Comparison of ENCODE assay signal across 24 cellular contexts in genomic region chr5:172584638-172585037, GRCh38. TPM values are rescaled to one million over a fixed set of nuclear protein-coding genes. Genes with fewer than 3 reads are reported as not detected.
DNase-seq lines count a peak whose midpoint lies in the region; ATAC-seq and TF ChIP-seq lines count a peak whose summit lies in the region.
"Had no signal": no experiment of that assay in that cellular context is flagged by ENCODE, and none has a peak within 500 bp of the region (broad histone marks: within the 10 kb centered on the region; RNA-seq: fewer than 3 reads in every experiment).

No MANE protein-coding gene starts in this region.

- no peaks in the 10 kb centered on the region for H3K36me3 ChIP-seq in adrenal gland (replicated peaks in 1 of 2)
- no peaks in the 10 kb centered on the region for H3K36me3 ChIP-seq in heart left ventricle
- H3K36me3 ChIP-seq in subcutaneous abdominal adipose tissue (ENCODE audit: control insufficient read depth in 5 of 5, insufficient read depth in 5 of 5, low read length in 5 of 5), result no peaks in the 10 kb centered on the region
- H3K36me3 ChIP-seq in MM.1S (replicated peaks; ENCODE audit: insufficient read depth, low read length), result no peaks in the 10 kb centered on the region

- H3K9ac ChIP-seq in subcutaneous abdominal adipose tissue (ENCODE audit: low read length in 5 of 5), result peak overlapping the region in 2 of 5 donors; percentile 26 to 68
- H3K9ac ChIP-seq in MM.1S (ENCODE audit: low read length), result no peak overlapping the region

- H3K4me3 Mint-ChIP-seq in nephron, result no peak overlapping the region
- H3K4me3 Mint-ChIP-seq: activated CD4-positive, alpha-beta T cell treated with anti-CD3 and anti-CD28 coated beads for 36 hours; brain; CD4-positive, alpha-beta T cell; T-helper 2 cell treated with Interferon-gamma antibody and Interleukin-4, amounts not matched to agents 5 μg/mL and 100 μg/mL, for 36 hours had no signal

- H3K27me3 ChIP-seq in adrenal gland (no peaks in the 10 kb centered on the region), heart left ventricle (no peaks in the 10 kb centered on the region), subcutaneous abdominal adipose tissue (ENCODE audit: control insufficient read depth in 5 of 5, insufficient read depth in 4 of 5, low read length in 5 of 5) (peaks cover 0 to 16% (median 6%) of the 10 kb centered on the region in 5 donors), MM.1S (replicated peaks; ENCODE audit: insufficient read depth, low read length) (peaks cover 27% of the 10 kb centered on the region; the same call in 1 of the 2 replicates)

- H3K4me2 ChIP-seq in MM.1S (ENCODE audit: low read depth, low read length), result no peak overlapping the region

- DNase-seq in adrenal gland (no peak), heart left ventricle (peak in 2 of 5 donors; percentile 55), MM.1S (no peak), NOMO-1 (lab: John Stamatoyannopoulos, UW; ENCODE audit: unreplicated experiment in 2 of 2) (no peak)
- DNase-seq: activated CD4-positive, alpha-beta T cell treated with anti-CD3 and anti-CD28 coated beads for 36 hours; activated T-cell treated with anti-CD3 and anti-CD28 coated beads, Interleukin-2, amount 50 U/mL, for 1 hour; CD4-positive, alpha-beta T cell; EL; H7; head of caudate nucleus; NCI-H1105; NCI-H187 treated with DMSO at 0.1 percent for 48 hours; NCI-H524 treated with DMSO at 0.1 percent for 48 hours; nucleus accumbens; SHP77 treated with DMSO at 0.1 percent for 48 hours; stimulated activated CD4-positive, alpha-beta T cell treated with anti-CD3 and anti-CD28 coated beads, Interleukin-2, amount 100 ng/mL, for 48 hours; substantia nigra had no signal

- H3K27me3 Mint-ChIP-seq in nephron (ENCODE audit: low read depth), result peaks cover 11% of the 10 kb centered on the region

- no peaks in the 10 kb centered on the region for H4K20me1 ChIP-seq in MM.1S (ENCODE audit: insufficient read depth, low read length)

- WGBS in adrenal gland, 4 donors, result 67 to 78% (median 71%) methylated on average over 8 of the region's 8 CpGs
- WGBS in heart left ventricle, 4 donors, result 53 to 71% (median 56%) methylated on average over 6 to 8 of the region's 8 CpGs

- H3F3A ChIP-seq in MM.1S (ENCODE audit: insufficient read depth, low read length), result no peaks in the 10 kb centered on the region

- TF ChIP-seq POLR2A in adrenal gland (IDR thresholded peaks at IDR 0.05), result no peak
- TF ChIP-seq POLR2A in heart left ventricle (IDR thresholded peaks at IDR 0.05), result no peak

- H3K4me3 ChIP-seq in adrenal gland (no peak overlapping the region), heart left ventricle (peak overlapping the region in 1 of 12 donors; percentile 18), subcutaneous abdominal adipose tissue (ENCODE audit: low read depth in 1 of 5, low read length in 5 of 5) (no peak overlapping the region), MM.1S (ENCODE audit: low read length) (no peak overlapping the region)
- H3K4me3 ChIP-seq: GM12878 had no signal

- no peak overlapping the region for H2AFZ ChIP-seq in MM.1S (ENCODE audit: low read length)

- no peaks in the 10 kb centered on the region for H3K9me3 Mint-ChIP-seq in nephron
- H3K9me3 Mint-ChIP-seq: brain; CD4-positive, alpha-beta T cell; T-helper 2 cell treated with Interferon-gamma antibody and Interleukin-4, amounts not matched to agents 5 μg/mL and 100 μg/mL, for 36 hours had no signal

- no peaks in the 10 kb centered on the region for H3K36me3 Mint-ChIP-seq in nephron (ENCODE audit: low read depth)
- H3K36me3 Mint-ChIP-seq: brain had no signal

- H3K4me1 ChIP-seq in adrenal gland (replicated peaks in 1 of 2) (peaks cover 0 to 19% of the 10 kb centered on the region in 2 donors), heart left ventricle (peaks cover 0 to 73% (median 46%) of the 10 kb centered on the region in 12 donors), subcutaneous abdominal adipose tissue (ENCODE audit: control insufficient read depth in 5 of 5, insufficient read depth in 5 of 5, low read length in 5 of 5) (peaks cover 0 to 49% (median 17%) of the 10 kb centered on the region in 5 donors), MM.1S (ENCODE audit: low read length) (no peaks in the 10 kb centered on the region)

- H3K4me1 Mint-ChIP-seq in nephron, result peaks cover 66% of the 10 kb centered on the region
- H3K4me1 Mint-ChIP-seq: activated CD4-positive, alpha-beta T cell treated with anti-CD3 and anti-CD28 coated beads for 36 hours had no signal

- H3K79me2 ChIP-seq in MM.1S (ENCODE audit: low read length), result no peaks in the 10 kb centered on the region

- intact Hi-C loops in adrenal gland (cut with DNase I), result loop anchor here in 1 of 2 donors (5.0 kb wide), 1 partner anchor 98 kb away; no protein-coding TSS in a partner anchor
- intact Hi-C loops in heart left ventricle (cut with DNase I), result loop anchor here in 8 of 10 donors (1.0 to 10.0 kb wide), 13 partner anchors 52 to 113 kb away; partner anchors contain the start of gene NEURL1B (in 5 of the 8)

- peak overlapping the region; percentile 64 to 85 (median 77) for H3K27ac Mint-ChIP-seq in nephron
- H3K27ac Mint-ChIP-seq: activated CD4-positive, alpha-beta T cell treated with anti-CD3 and anti-CD28 coated beads for 36 hours; CD4-positive, alpha-beta T cell; T-helper 2 cell treated with Interferon-gamma antibody and Interleukin-4, amounts not matched to agents 5 μg/mL and 100 μg/mL, for 36 hours had no signal

- ATAC-seq in heart left ventricle, result peak in 2 of 4 donors; percentile 12 to 33
- ATAC-seq in activated CD4-positive, CD25-positive, alpha-beta regulatory T cell treated with anti-CD3 and anti-CD28 coated beads, Interleukin-2, amount 50 U/mL, for 24 hours, result no peak
- ATAC-seq in HG03159 (IDR thresholded peaks at IDR 0.05; ENCODE audit: unreplicated experiment), result no peak
- ATAC-seq: activated CD4-positive, alpha-beta T cell treated with anti-CD3 and anti-CD28 coated beads for 36 hours; GM12878 had no signal

- no peaks in the 10 kb centered on the region for H3K9me2 ChIP-seq in MM.1S (replicated peaks; ENCODE audit: insufficient read depth, low read length)

- TF ChIP-seq CTCF in adrenal gland (IDR thresholded peaks at IDR 0.05) (no peak), heart left ventricle (IDR thresholded peaks at IDR 0.05) (no peak), nephron (IDR thresholded peaks at IDR 0.05; ENCODE audit: unreplicated experiment in 3 of 3) (no peak), MM.1S (IDR thresholded peaks at IDR 0.05; ENCODE audit: low read length) (no peak)

- H3K9me3 ChIP-seq in adrenal gland (replicated peaks in 1 of 3) (no peaks in the 10 kb centered on the region), heart left ventricle (no peaks in the 10 kb centered on the region), subcutaneous abdominal adipose tissue (ENCODE audit: control insufficient read depth in 5 of 5, low read length in 5 of 5) (no peaks in the 10 kb centered on the region), MM.1S (replicated peaks; ENCODE audit: insufficient read depth, low read length) (no peaks in the 10 kb centered on the region)

- H3K27ac ChIP-seq in adrenal gland, result peak overlapping the region in 4 of 5 donors; percentile 62 to 86 (median 72)
- H3K27ac ChIP-seq in heart left ventricle, result peak overlapping the region; percentile 73 to 97 (median 87)
- H3K27ac ChIP-seq in subcutaneous abdominal adipose tissue (ENCODE audit: low read depth, low read length), result peak overlapping the region; percentile 81
- no peak overlapping the region for H3K27ac ChIP-seq in MM.1S (ENCODE audit: low read length)

RNA-seq across cellular contexts. Expression of gene NEURL1B, which starts 56.4 kb away (rescaled TPM):
- total RNA-seq in adrenal gland (10 to 100 TPM; 26.2 to 99.9 (median 60.5) TPM), heart left ventricle (10 to 100 TPM; 16.1 to 47.1 (median 25.8) TPM)
- polyA plus RNA-seq in adrenal gland (10 to 100 TPM in 2 of 3 donors, 1 to 10 TPM in 1; 9.8 to 17.9 (median 13.9) TPM), heart left ventricle (10 to 100 TPM; 11.8 to 37.9 TPM)
